36 cellular contexts compared by ENCODE assay signal in genomic region chr1:112386024-112386723, GRCh38.
"Had no signal": no experiment of that assay in that cellular context is flagged by ENCODE, and none has a peak within 500 bp of the region (broad histone marks: within the 10 kb centered on the region; RNA-seq: fewer than 3 reads in every experiment).

No MANE protein-coding gene starts in this region.

- H3K9me3 ChIP-seq: ascending aorta had no signal

- H3K27me3 ChIP-seq: ascending aorta had no signal

- H3K9me3 Mint-ChIP-seq: activated CD4-positive, alpha-beta memory T cell treated with anti-CD3 and anti-CD28 coated beads, Interleukin-2, amount 10 ng/mL, durations not matched to agents 7 days and 5 days; activated CD4-positive, alpha-beta T cell treated with anti-CD3 and anti-CD28 coated beads, Interleukin-2, amount 10 ng/mL, durations not matched to agents 7 days and 5 days; activated naive CD4-positive, alpha-beta T cell treated with anti-CD3 and anti-CD28 coated beads, Interleukin-2, amount 10 ng/mL, durations not matched to agents 7 days and 5 days; activated naive CD4-positive, alpha-beta T cell treated with anti-CD3 and anti-CD28 coated beads, Interleukin-2, amount 50 U/mL, for 24 hours; activated naive CD8-positive, alpha-beta T cell treated with anti-CD3 and anti-CD28 coated beads, Interleukin-2, amount 10 ng/mL, durations not matched to agents 7 days and 5 days; activated naive CD8-positive, alpha-beta T cell treated with anti-CD3 and anti-CD28 coated beads, Interleukin-2, amount 50 U/mL, for 24 hours; activated T-cell treated with anti-CD3 and anti-CD28 coated beads, Interleukin-2, amount 50 U/mL, for 24 hours; activated T-helper 2 cell treated with anti-CD3 and anti-CD28 coated beads, Interferon-gamma antibody, Interleukin-2, Interleukin-4, amounts not matched to agents 10 μg/mL and 5 μg/mL and 100 μg/mL, durations not matched to agents 14 hours and 24 hours and 36 hours; brain; T-helper 1 cell treated with Interleukin-12 subunit alpha and Interleukin-12 subunit beta and Interleukin-4 antibody, amounts not matched to agents 30 μg/mL and 1 μg/mL, for 36 hours; T-helper 2 cell treated with Interferon-gamma antibody and Interleukin-4, amounts not matched to agents 5 μg/mL and 100 μg/mL, for 36 hours; WTC11 had no signal

- FAIRE-seq: TTC549 had no signal

- DNase-seq: activated CD4-positive, alpha-beta memory T cell treated with anti-CD3 and anti-CD28 coated beads, Interleukin-2, amount 10 ng/mL, durations not matched to agents 7 days and 5 days; activated CD4-positive, alpha-beta T cell treated with anti-CD3 and anti-CD28 coated beads for 1 hour; activated CD4-positive, alpha-beta T cell treated with anti-CD3 and anti-CD28 coated beads for 36 hours; activated CD4-positive, alpha-beta T cell treated with anti-CD3 and anti-CD28 coated beads for 48 hours; activated CD4-positive, alpha-beta T cell treated with anti-CD3 and anti-CD28 coated beads, Interleukin-2, amount 10 ng/mL, durations not matched to agents 7 days and 5 days; activated CD4-positive, alpha-beta T cell treated with anti-CD3 and anti-CD28 coated beads, Interleukin-2, amount 50 U/mL, for 48 hours; activated CD4-positive, CD25-positive, alpha-beta regulatory T cell; activated CD8-positive, alpha-beta memory T cell treated with anti-CD3 and anti-CD28 coated beads for 24 hours; activated CD8-positive, alpha-beta memory T cell treated with anti-CD3 and anti-CD28 coated beads, Interleukin-2, amount 10 ng/mL, durations not matched to agents 7 days and 5 days; activated CD8-positive, alpha-beta memory T cell treated with anti-CD3 and anti-CD28 coated beads, Interleukin-2, amount 50 U/mL, for 48 hours; activated CD8-positive, alpha-beta T cell treated with anti-CD3 and anti-CD28 coated beads, Interleukin-2, amount 10 ng/mL, durations not matched to agents 7 days and 5 days; activated effector memory CD4-positive, alpha-beta T cell treated with Interleukin-2 at 50 U/mL for 16 hours; activated gamma-delta T cell; activated naive CD4-positive, alpha-beta T cell treated with anti-CD3 and anti-CD28 coated beads, Interleukin-2, amount 10 ng/mL, durations not matched to agents 7 days and 5 days; activated naive CD4-positive, alpha-beta T cell treated with Interleukin-2 at 50 U/mL for 16 hours; activated naive CD8-positive, alpha-beta T cell treated with anti-CD3 and anti-CD28 coated beads, Interleukin-2, amount 10 ng/mL, durations not matched to agents 7 days and 5 days; activated naive CD8-positive, alpha-beta T cell treated with anti-CD3 and anti-CD28 coated beads, Interleukin-2, amount 50 U/mL, for 24 hours; activated T-cell treated with anti-CD3 and anti-CD28 coated beads, Interleukin-2, amount 50 U/mL, for 24 hours; activated T-cell treated with anti-CD3 and anti-CD28 coated beads, Interleukin-2, amount 50 U/mL, for 48 hours; amygdala; anterior cingulate cortex; central memory CD4-positive, alpha-beta T cell; T-helper 1 cell; T-helper 2 cell; T-helper 9 cell had no signal

- H3K27ac ChIP-seq: ascending aorta, VCaP had no signal

- H3K27ac Mint-ChIP-seq: activated CD4-positive, alpha-beta memory T cell treated with anti-CD3 and anti-CD28 coated beads, Interleukin-2, amount 10 ng/mL, durations not matched to agents 7 days and 5 days; activated CD4-positive, alpha-beta T cell treated with anti-CD3 and anti-CD28 coated beads for 36 hours; activated CD4-positive, alpha-beta T cell treated with anti-CD3 and anti-CD28 coated beads, Interleukin-2, amount 10 ng/mL, durations not matched to agents 7 days and 5 days; activated CD8-positive, alpha-beta memory T cell treated with anti-CD3 and anti-CD28 coated beads, Interleukin-2, amount 10 ng/mL, durations not matched to agents 7 days and 5 days; activated CD8-positive, alpha-beta T cell treated with anti-CD3 and anti-CD28 coated beads, Interleukin-2, amount 10 ng/mL, durations not matched to agents 7 days and 5 days; activated naive CD4-positive, alpha-beta T cell treated with anti-CD3 and anti-CD28 coated beads, Interleukin-2, amount 10 ng/mL, durations not matched to agents 7 days and 5 days; activated naive CD4-positive, alpha-beta T cell treated with anti-CD3 and anti-CD28 coated beads, Interleukin-2, amount 50 U/mL, for 24 hours; activated naive CD8-positive, alpha-beta T cell; activated naive CD8-positive, alpha-beta T cell treated with anti-CD3 and anti-CD28 coated beads, Interleukin-2, amount 10 ng/mL, durations not matched to agents 7 days and 5 days; activated T-cell treated with anti-CD3 and anti-CD28 coated beads, Interleukin-2, amount 50 U/mL, for 24 hours; activated T-helper 2 cell treated with anti-CD3 and anti-CD28 coated beads, Interferon-gamma antibody, Interleukin-2, Interleukin-4, amounts not matched to agents 10 μg/mL and 5 μg/mL and 100 μg/mL, durations not matched to agents 14 hours and 24 hours and 36 hours; T-helper 1 cell treated with Interleukin-12 subunit alpha and Interleukin-12 subunit beta and Interleukin-4 antibody, amounts not matched to agents 30 μg/mL and 1 μg/mL, for 36 hours; T-helper 2 cell treated with Interferon-gamma antibody and Interleukin-4, amounts not matched to agents 5 μg/mL and 100 μg/mL, for 36 hours; WTC11 had no signal

- H3K4me3 ChIP-seq: ascending aorta had no signal

- H3K4me3 Mint-ChIP-seq: activated CD4-positive, alpha-beta memory T cell treated with anti-CD3 and anti-CD28 coated beads, Interleukin-2, amount 10 ng/mL, durations not matched to agents 7 days and 5 days; activated CD4-positive, alpha-beta T cell treated with anti-CD3 and anti-CD28 coated beads for 36 hours; activated CD4-positive, alpha-beta T cell treated with anti-CD3 and anti-CD28 coated beads, Interleukin-2, amount 10 ng/mL, durations not matched to agents 7 days and 5 days; activated CD8-positive, alpha-beta memory T cell treated with anti-CD3 and anti-CD28 coated beads, Interleukin-2, amount 10 ng/mL, durations not matched to agents 7 days and 5 days; activated CD8-positive, alpha-beta T cell treated with anti-CD3 and anti-CD28 coated beads, Interleukin-2, amount 10 ng/mL, durations not matched to agents 7 days and 5 days; activated naive CD4-positive, alpha-beta T cell treated with anti-CD3 and anti-CD28 coated beads, Interleukin-2, amount 10 ng/mL, durations not matched to agents 7 days and 5 days; activated naive CD4-positive, alpha-beta T cell treated with anti-CD3 and anti-CD28 coated beads, Interleukin-2, amount 50 U/mL, for 24 hours; activated naive CD8-positive, alpha-beta T cell; activated naive CD8-positive, alpha-beta T cell treated with anti-CD3 and anti-CD28 coated beads, Interleukin-2, amount 10 ng/mL, durations not matched to agents 7 days and 5 days; activated naive CD8-positive, alpha-beta T cell treated with anti-CD3 and anti-CD28 coated beads, Interleukin-2, amount 50 U/mL, for 24 hours; activated T-cell treated with anti-CD3 and anti-CD28 coated beads, Interleukin-2, amount 50 U/mL, for 24 hours; T-helper 1 cell treated with Interleukin-12 subunit alpha and Interleukin-12 subunit beta and Interleukin-4 antibody, amounts not matched to agents 30 μg/mL and 1 μg/mL, for 36 hours; T-helper 2 cell treated with Interferon-gamma antibody and Interleukin-4, amounts not matched to agents 5 μg/mL and 100 μg/mL, for 36 hours; WTC11 had no signal

- ATAC-seq: activated CD4-positive, alpha-beta T cell treated with anti-CD3 and anti-CD28 coated beads for 36 hours; activated CD4-positive, CD25-positive, alpha-beta regulatory T cell treated with anti-CD3 and anti-CD28 coated beads, Interleukin-2, amount 50 U/mL, for 24 hours; activated CD8-positive, alpha-beta memory T cell treated with anti-CD3 and anti-CD28 coated beads, Interleukin-2, amount 10 ng/mL, durations not matched to agents 7 days and 5 days; activated CD8-positive, alpha-beta T cell treated with anti-CD3 and anti-CD28 coated beads, Interleukin-2, amount 10 ng/mL, durations not matched to agents 7 days and 5 days; activated naive CD8-positive, alpha-beta T cell treated with anti-CD3 and anti-CD28 coated beads, Interleukin-2, amount 50 U/mL, for 24 hours; WTC11 had no signal

- H3K36me3 ChIP-seq: ascending aorta had no signal
